In genomic region chr3:140972833-140973232, GRCh38 we compare ENCODE assay signal across 3 cellular contexts.
TF ChIP-seq lines count a peak whose summit lies in the region.

No MANE protein-coding gene starts in this region.

TF ChIP-seq in HEK293T, 16 proteins besides CTCF, POLR2A, EP300 and RAD21 (continued from another document):
- TF ChIP-seq PKNOX1 (IDR thresholded peaks at IDR 0.05) (no peak), ARNT (IDR thresholded peaks at IDR 0.05) (no peak), FOXA1 (IDR thresholded peaks at IDR 0.05) (no peak), CTBP1 (IDR thresholded peaks at IDR 0.05; ENCODE audit: borderline replicate concordance) (no peak), HDGF (IDR thresholded peaks at IDR 0.05; ENCODE audit: borderline replicate concordance) (no peak), FOXM1 (IDR thresholded peaks at IDR 0.05; ENCODE audit: borderline replicate concordance) (no peak), FOXK2 (IDR thresholded peaks at IDR 0.05) (no peak), ELF4 (IDR thresholded peaks at IDR 0.05) (no peak), SUZ12 (IDR thresholded peaks at IDR 0.05) (no peak), TARDBP (IDR thresholded peaks at IDR 0.05) (no peak), SP1 (IDR thresholded peaks at IDR 0.05) (no peak)

TF ChIP-seq in WTC11, 78 proteins besides CTCF, POLR2A, EP300 and RAD21 (continued from another document):
- no peak for TF ChIP-seq E2F4 (CRISPR knock-in tag; IDR thresholded peaks at IDR 0.05; ENCODE audit: borderline replicate concordance, low read depth)
- no peak for TF ChIP-seq EMX1 (CRISPR knock-in tag; IDR thresholded peaks at IDR 0.05)
- no peak for TF ChIP-seq NFYB (CRISPR knock-in tag; conservative IDR thresholded peaks at IDR 0.05; ENCODE audit: low read depth)
- no peak for TF ChIP-seq MXD4 (CRISPR knock-in tag; IDR thresholded peaks at IDR 0.05; ENCODE audit: borderline replicate concordance)
- TF ChIP-seq ZNF512 (CRISPR knock-in tag; IDR thresholded peaks at IDR 0.05; ENCODE audit: borderline replicate concordance), result no peak
- TF ChIP-seq ARID4B (CRISPR knock-in tag; IDR thresholded peaks at IDR 0.05; ENCODE audit: borderline replicate concordance), result no peak
- TF ChIP-seq GRHL2 (CRISPR knock-in tag; IDR thresholded peaks at IDR 0.05; ENCODE audit: insufficient replicate concordance, severe bottlenecking), result no peak
- TF ChIP-seq ZNF423 (CRISPR knock-in tag; IDR thresholded peaks at IDR 0.05), result no peak
- TF ChIP-seq GABPB1 (CRISPR knock-in tag; IDR thresholded peaks at IDR 0.05), result no peak
- no peak for TF ChIP-seq ZNF138 (CRISPR knock-in tag; conservative IDR thresholded peaks at IDR 0.05)
- TF ChIP-seq ATF2 (CRISPR knock-in tag; IDR thresholded peaks at IDR 0.05; ENCODE audit: borderline replicate concordance, low read depth), result no peak
- no peak for TF ChIP-seq ZNF281 (CRISPR knock-in tag; IDR thresholded peaks at IDR 0.05)
- no peak for TF ChIP-seq CBFB (CRISPR knock-in tag; IDR thresholded peaks at IDR 0.05; ENCODE audit: low read depth)

TF ChIP-seq in HepG2, 621 proteins besides CTCF, POLR2A, EP300 and RAD21 (continued from another document):
- TF ChIP-seq HMGXB3 (CRISPR knock-in tag; IDR thresholded peaks at IDR 0.05; ENCODE audit: borderline replicate concordance) (no peak), ZNF143 (CRISPR knock-in tag; IDR thresholded peaks at IDR 0.05) (no peak), SMC3 (IDR thresholded peaks at IDR 0.05; ENCODE audit: low read length) (0 out of 2 replicates have a peak, but pooled peaks have one; percentile 12), ZNF326 (CRISPR knock-in tag; IDR thresholded peaks at IDR 0.05; ENCODE audit: borderline replicate concordance) (no peak), RFX5 (IDR thresholded peaks at IDR 0.05; ENCODE audit: low read depth, low read length) (no peak)
TF ChIP-seq in HepG2: peak in this region for 2.
